Comparison of ENCODE assay signal across 10 cellular contexts in genomic region chr1:243268284-243268653, GRCh38. TPM values are rescaled to one million over a fixed set of nuclear protein-coding genes. Genes with fewer than 3 reads are reported as not detected.
A peak's percentile ranks its signal among the peaks of the same experiment; 100 is the strongest.
DNase-seq lines count a peak whose midpoint lies in the region; ATAC-seq and TF ChIP-seq lines count a peak whose summit lies in the region.
"Had no signal": no experiment of that assay in that cellular context is flagged by ENCODE, and none has a peak within 500 bp of the region (broad histone marks: within the 10 kb centered on the region; RNA-seq: fewer than 3 reads in every experiment).

No MANE protein-coding gene starts in this region.

- peaks cover 0 to 34% (median 0%) of the 10 kb centered on the region in 9 donors for H3K36me3 ChIP-seq in heart right ventricle
- peaks cover 0 to 31% (median 16%) of the 10 kb centered on the region in 4 donors for H3K36me3 ChIP-seq in stomach

- DNase-seq in HL-60 (ENCODE audit: low read depth in 1 of 2, low spot score in 1 of 2) (no peak), amniotic epithelial cell (ENCODE audit: low read depth) (peak; percentile 92), heart right ventricle (no peak), stomach (no peak), NCI-H526 (lab: John Stamatoyannopoulos, UW) (no peak), UCSD-AML1 (lab: John Stamatoyannopoulos, UW; ENCODE audit: unreplicated experiment) (no peak)
- no peak for DNase-seq in central memory CD4-positive, alpha-beta T cell
- DNase-seq in activated CD4-positive, alpha-beta T cell treated with anti-CD3 and anti-CD28 coated beads, Interleukin-2, amount 50 U/mL, for 48 hours: no peak
- DNase-seq: activated T-cell treated with anti-CD3 and anti-CD28 coated beads, Interleukin-2, amount 50 U/mL, for 1 hour; NCI-H187 treated with DMSO at 0.1 percent for 48 hours had no signal

- no peak for TF ChIP-seq POLR2A in stomach (IDR thresholded peaks at IDR 0.05)

- H3K27me3 ChIP-seq in HL-60 (ENCODE audit: insufficient read depth, poor library complexity, severe bottlenecking) (no peaks in the 10 kb centered on the region), heart right ventricle (no peaks in the 10 kb centered on the region), stomach (no peaks in the 10 kb centered on the region)

- 67 to 69% methylated on average over 4 of the region's 4 CpGs for WGBS in heart right ventricle, 2 donors
- WGBS in stomach, 5 donors: 36 to 52% (median 47%) methylated on average over 4 of the region's 4 CpGs

- H3K27ac ChIP-seq in HL-60 (replicated peaks) (peak overlapping the region; percentile 91), heart right ventricle (peak overlapping the region in 6 of 10 donors; percentile 4 to 84 (median 33)), stomach (peak overlapping the region in 3 of 5 donors; percentile 14 to 74 (median 58))

- TF ChIP-seq CTCF in HL-60 (IDR thresholded peaks at IDR 0.05; ENCODE audit: insufficient read depth, low read length) (no peak), heart right ventricle (IDR thresholded peaks at IDR 0.05) (no peak), stomach (IDR thresholded peaks at IDR 0.05) (no peak)

- H3K4me3 ChIP-seq in HL-60 (replicated peaks; ENCODE audit: insufficient read depth, low read length) (no peak overlapping the region), heart right ventricle (peak overlapping the region in 1 of 10 donors; percentile 17), stomach (no peak overlapping the region)

- intact Hi-C loops in heart right ventricle (cut with DNase I) (no loop called here), stomach (cut with DNase I; ENCODE audit: low total_unique reads) (no loop called here)

- H3K4me1 ChIP-seq in heart right ventricle: peaks cover 0 to 77% (median 45%) of the 10 kb centered on the region in 9 donors
- H3K4me1 ChIP-seq in stomach: peaks cover 10 to 66% (median 32%) of the 10 kb centered on the region in 4 donors

- H3K9me3 ChIP-seq in heart right ventricle (no peaks in the 10 kb centered on the region), stomach (no peaks in the 10 kb centered on the region)

- TF ChIP-seq EP300 in stomach (IDR thresholded peaks at IDR 0.05): no peak

- ATAC-seq in heart right ventricle: peak in 1 of 8 donors; percentile 40

RNA-seq across cellular contexts. Expression of gene SDCCAG8, which starts 12.4 kb away (rescaled TPM):
- total RNA-seq in heart right ventricle (10 to 100 TPM; 17.0 to 37.1 (median 29.1) TPM), stomach (100 to 1,000 TPM in 1 of 5 donors, 10 to 100 TPM in 4; 19.6 to 184 (median 28.1) TPM)
- polyA plus RNA-seq in heart right ventricle (10 to 100 TPM in 1 of 2 donors, 1 to 10 TPM in 1; 7.7 to 20.3 TPM), stomach (10 to 100 TPM; 16.3 to 24.9 (median 22.5) TPM)

RNA-seq across cellular contexts. Expression of gene CEP170, which starts 13.2 kb away (rescaled TPM):
- total RNA-seq in heart right ventricle: 10 to 100 TPM; 37.2 to 75.5 (median 56.0) TPM
- polyA plus RNA-seq in heart right ventricle: 10 to 100 TPM in 1 of 2 donors, 1 to 10 TPM in 1; 7.3 to 35.4 TPM
- 10 to 100 TPM in 4 of 5 donors, under 1 TPM in 1; 0.87 to 71.0 (median 20.9) TPM for total RNA-seq in stomach
- polyA plus RNA-seq in stomach: 1 to 10 TPM; 5.0 to 6.1 (median 5.7) TPM

Comparison
In these comparisons a context has a peak if more than half of its experiments do, and no peak if none do; other contexts are left out.
1. H3K27ac ChIP-seq: peak in every context shown above with its lines; median percentile 91 in HL-60; 58 in stomach; 33 in heart right ventricle.